21 cellular contexts compared by ENCODE assay signal in the genomic region with DNA sequence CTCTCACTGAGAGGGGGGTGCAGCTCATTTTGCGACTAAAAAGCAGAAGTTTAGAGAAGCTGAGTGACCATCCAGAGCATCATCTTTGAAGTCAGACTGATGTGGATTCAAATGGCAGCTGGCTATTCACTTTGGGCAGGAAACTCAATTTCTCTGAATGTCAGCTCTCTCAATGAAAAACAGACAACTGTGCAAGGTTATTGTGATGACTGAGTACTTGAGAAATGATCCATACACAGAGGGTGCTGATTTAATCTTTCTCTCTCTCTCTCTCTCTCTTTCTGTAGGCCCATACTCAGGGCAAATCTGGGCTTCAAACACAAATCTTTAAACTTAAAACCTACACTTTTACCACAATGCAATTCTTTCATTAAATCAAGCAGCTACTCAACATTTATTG.
"Had no signal": no experiment of that assay in that cellular context is flagged by ENCODE, and none has a peak within 500 bp of the region (broad histone marks: within the 10 kb centered on the region; RNA-seq: fewer than 3 reads in every experiment).

No MANE protein-coding gene starts in this region.

- H3K27me3 ChIP-seq: MG63 had no signal

- H3K4me3 ChIP-seq: MG63 had no signal

- H3K9me3 ChIP-seq: MG63 had no signal

- H3K36me3 ChIP-seq: MG63 had no signal

- DNase-seq: IMR-90, Karpas-422, KG1, MG63, NCI-H1092, NCI-H1105 treated with DMSO at 0.1 percent for 48 hours, NCI-H1417 treated with DMSO at 0.1 percent for 48 hours, NCI-H146, NCI-H1694 treated with DMSO at 0.1 percent for 48 hours, NCI-H1930, NCI-H2081 treated with DMSO at 0.1 percent for 48 hours, NCI-H2171, NCI-H226, NCI-H446, NCI-H510A, NCI-H524 treated with DMSO at 0.1 percent for 48 hours, NCI-H774, PC-3, SHP77, SW 1271 had no signal

- H3K27ac ChIP-seq: RWPE1 had no signal
